23 cellular contexts compared by ENCODE assay signal in the genomic region with DNA sequence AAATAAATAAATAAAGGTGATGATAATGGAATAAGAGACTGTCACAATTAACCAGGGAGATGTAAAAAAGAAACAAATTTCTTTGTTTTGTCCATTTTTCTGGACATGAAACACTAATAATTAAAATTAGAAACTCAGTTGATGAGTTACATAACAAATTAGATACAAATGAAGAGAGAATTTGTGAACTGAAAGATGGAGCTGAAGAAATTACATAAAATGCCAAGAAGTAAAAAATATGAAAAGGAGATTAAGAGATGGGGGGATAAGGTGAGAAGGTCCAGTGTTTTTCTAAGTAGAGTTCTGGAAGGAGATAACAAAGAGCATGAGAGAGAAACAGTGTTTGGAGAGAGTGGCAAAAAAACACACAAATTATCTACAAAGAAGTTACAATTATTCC.
"Had no signal": no experiment of that assay in that cellular context is flagged by ENCODE, and none has a peak within 500 bp of the region (broad histone marks: within the 10 kb centered on the region; RNA-seq: fewer than 3 reads in every experiment).

No MANE protein-coding gene starts in this region.

- H3K9me3 ChIP-seq: gastrocnemius medialis, lower lobe of right lung had no signal

- H3K79me2 ChIP-seq: hepatocyte had no signal

- H3K4me3 ChIP-seq: coronary artery, esophagus squamous epithelium, gastrocnemius medialis, heart left ventricle, hepatocyte, left lung, lower lobe of right lung, mucosa of descending colon had no signal

- H3K9me3 Mint-ChIP-seq: effector memory CD8-positive, alpha-beta T cell had no signal

- H3K4me1 Mint-ChIP-seq: endodermal cell; mesothelial cell of epicardium; naive B cell; naive thymus-derived CD8-positive, alpha-beta T cell had no signal

- H3K4me3 Mint-ChIP-seq: effector memory CD8-positive, alpha-beta T cell; endodermal cell; mesothelial cell of epicardium; naive B cell; naive thymus-derived CD8-positive, alpha-beta T cell had no signal

- H3K36me3 ChIP-seq: esophagus squamous epithelium, gastrocnemius medialis, heart left ventricle, left lung, lower lobe of right lung had no signal

- ATAC-seq: effector memory CD8-positive, alpha-beta T cell; esophagus mucosa; gastrocnemius medialis; heart left ventricle; left cardiac atrium; left lung; left ventricle myocardium superior; lower lobe of right lung; mucosa of descending colon; naive thymus-derived CD8-positive, alpha-beta T cell had no signal

- H3K27ac ChIP-seq: coronary artery, epithelial cell of prostate, esophagus squamous epithelium, gastrocnemius medialis, heart left ventricle, hepatocyte, left lung, lower lobe of right lung had no signal

- H3K4me1 ChIP-seq: esophagus squamous epithelium, gastrocnemius medialis, left lung, lower lobe of right lung had no signal

- H2AFZ ChIP-seq: hepatocyte had no signal

- H3K4me2 ChIP-seq: hepatocyte had no signal

- H3K27me3 ChIP-seq: esophagus squamous epithelium, gastrocnemius medialis, heart left ventricle, hepatocyte, left lung had no signal

- DNase-seq: effector CD8-positive, alpha-beta T cell; effector memory CD8-positive, alpha-beta T cell; endodermal cell; erythroblast; esophagus squamous epithelium; foreskin fibroblast; foreskin melanocyte; gastrocnemius medialis; heart left ventricle; hypothalamus; left cardiac atrium; left lung; left ventricle myocardium superior; lower lobe of right lung; mesenchymal stem cell; mucosa of descending colon; naive B cell; naive thymus-derived CD8-positive, alpha-beta T cell had no signal

- H3K27ac Mint-ChIP-seq: effector memory CD8-positive, alpha-beta T cell; endodermal cell; mesothelial cell of epicardium; naive B cell had no signal
